9 cellular contexts compared by ENCODE assay signal in the genomic region with DNA sequence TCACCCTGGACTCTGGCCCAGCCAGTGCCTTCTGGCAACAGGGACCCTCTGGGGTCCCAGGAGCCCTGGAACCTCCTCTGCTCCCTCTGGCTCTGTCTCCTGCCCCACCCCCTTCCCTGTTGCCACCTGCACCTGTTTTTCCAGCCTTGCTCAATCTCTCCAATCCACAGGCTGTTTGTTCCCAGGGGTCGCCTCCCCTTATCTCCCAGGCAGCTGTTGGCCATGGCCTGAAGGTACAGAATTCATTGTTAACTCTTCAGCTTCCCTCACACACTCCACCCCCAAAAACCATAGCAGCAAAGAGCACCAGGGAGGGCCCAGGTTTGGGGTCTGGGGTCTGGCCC. TPM values are rescaled to one million over a fixed set of nuclear protein-coding genes. Genes with fewer than 3 reads are reported as not detected.
DNase-seq lines count a peak whose midpoint lies in the region; ATAC-seq, FAIRE-seq and TF ChIP-seq lines count a peak whose summit lies in the region.
"Had no signal": no experiment of that assay in that cellular context is flagged by ENCODE, and none has a peak within 500 bp of the region (broad histone marks: within the 10 kb centered on the region; RNA-seq: fewer than 3 reads in every experiment).

No MANE protein-coding gene starts in this region.

- H3K27ac Mint-ChIP-seq in stimulated activated memory B cell treated with anti-CD40 and anti-IgM and Interleukin-4, amounts not matched to agents 10 μg/mL and 1 μg/mL and 100 μg/mL, for 72 hours = peak overlapping the region; percentile 67

- H3K27me3 ChIP-seq in esophagus muscularis mucosa = no peaks in the 10 kb centered on the region

- no peak for ATAC-seq in stimulated activated memory B cell treated with anti-CD40 and anti-IgM and Interleukin-4, amounts not matched to agents 10 μg/mL and 1 μg/mL and 100 μg/mL, for 72 hours
- ATAC-seq in HG02870 (IDR thresholded peaks at IDR 0.05; ENCODE audit: unreplicated experiment) = no peak
- ATAC-seq: activated CD4-positive, CD25-positive, alpha-beta regulatory T cell treated with anti-CD3 and anti-CD28 coated beads, Interleukin-2, amount 50 U/mL, for 24 hours had no signal

- H3K4me1 Mint-ChIP-seq in stimulated activated memory B cell treated with anti-CD40 and anti-IgM and Interleukin-4, amounts not matched to agents 10 μg/mL and 1 μg/mL and 100 μg/mL, for 72 hours = peaks cover 28% of the 10 kb centered on the region

- TF ChIP-seq EP300 in esophagus muscularis mucosa (IDR thresholded peaks at IDR 0.05) = no peak

- FAIRE-seq in D721Med (lab: Jason Lieb, UNC) = no peak

- peak; percentile 42 for DNase-seq in HuH-7 (ENCODE audit: low spot score)
- peak; percentile 92 for DNase-seq in NCI-H82 (lab: John Stamatoyannopoulos, UW)
- no peak for DNase-seq in esophagus muscularis mucosa (ENCODE audit: extremely low spot score)
- no peak for DNase-seq in D721Med (ENCODE audit: insufficient read length, low spot score)
- no peak for DNase-seq in effector CD4-positive, alpha-beta T cell
- DNase-seq: foreskin fibroblast had no signal

- H3K4me3 Mint-ChIP-seq in stimulated activated memory B cell treated with anti-CD40 and anti-IgM and Interleukin-4, amounts not matched to agents 10 μg/mL and 1 μg/mL and 100 μg/mL, for 72 hours = no peak overlapping the region

- H3K9me3 Mint-ChIP-seq in stimulated activated memory B cell treated with anti-CD40 and anti-IgM and Interleukin-4, amounts not matched to agents 10 μg/mL and 1 μg/mL and 100 μg/mL, for 72 hours = no peaks in the 10 kb centered on the region

- H3K36me3 Mint-ChIP-seq in stimulated activated memory B cell treated with anti-CD40 and anti-IgM and Interleukin-4, amounts not matched to agents 10 μg/mL and 1 μg/mL and 100 μg/mL, for 72 hours = no peaks in the 10 kb centered on the region

- TF ChIP-seq CTCF in esophagus muscularis mucosa (IDR thresholded peaks at IDR 0.05) (no peak), D721Med (IDR thresholded peaks at IDR 0.05; ENCODE audit: insufficient read depth, missing control alignments) (no peak)

- intact Hi-C loops in esophagus muscularis mucosa (cut with DNase I) = loop anchor here (2.0 kb wide), 1 partner anchor 41 kb away; no protein-coding TSS in a partner anchor

- H3K36me3 ChIP-seq in esophagus muscularis mucosa = no peaks in the 10 kb centered on the region

- H3K4me3 ChIP-seq in esophagus muscularis mucosa = no peak overlapping the region

- no peaks in the 10 kb centered on the region for H3K27me3 Mint-ChIP-seq in stimulated activated memory B cell treated with anti-CD40 and anti-IgM and Interleukin-4, amounts not matched to agents 10 μg/mL and 1 μg/mL and 100 μg/mL, for 72 hours

- H3K9me3 ChIP-seq in esophagus muscularis mucosa = no peaks in the 10 kb centered on the region

- WGBS in esophagus muscularis mucosa = no CpG with 5 or more reads among the region's 1 CpG

- H3K4me1 ChIP-seq in esophagus muscularis mucosa = peaks cover 39 to 69% (median 65%) of the 10 kb centered on the region in 4 donors

- H3K27ac ChIP-seq in esophagus muscularis mucosa (replicated peaks in 1 of 4) = peak overlapping the region; percentile 89 to 98 (median 95)

- TF ChIP-seq POLR2A in esophagus muscularis mucosa (IDR thresholded peaks at IDR 0.05; ENCODE audit: low read depth) = no peak

RNA-seq across cellular contexts. Expression of a gene that starts 39.3 kb away (rescaled TPM):
- 10 to 100 TPM; 26.7 to 34.4 (median 31.0) TPM for total RNA-seq in esophagus muscularis mucosa

Comparison
In these comparisons a context has a peak if more than half of its experiments do, and no peak if none do; other contexts are left out.
1. DNase-seq: peak in HuH-7 (single experiment) and NCI-H82 (single experiment); none in esophagus muscularis mucosa (single experiment), D721Med (single experiment) and effector CD4-positive, alpha-beta T cell (single experiment).